In the genomic region with DNA sequence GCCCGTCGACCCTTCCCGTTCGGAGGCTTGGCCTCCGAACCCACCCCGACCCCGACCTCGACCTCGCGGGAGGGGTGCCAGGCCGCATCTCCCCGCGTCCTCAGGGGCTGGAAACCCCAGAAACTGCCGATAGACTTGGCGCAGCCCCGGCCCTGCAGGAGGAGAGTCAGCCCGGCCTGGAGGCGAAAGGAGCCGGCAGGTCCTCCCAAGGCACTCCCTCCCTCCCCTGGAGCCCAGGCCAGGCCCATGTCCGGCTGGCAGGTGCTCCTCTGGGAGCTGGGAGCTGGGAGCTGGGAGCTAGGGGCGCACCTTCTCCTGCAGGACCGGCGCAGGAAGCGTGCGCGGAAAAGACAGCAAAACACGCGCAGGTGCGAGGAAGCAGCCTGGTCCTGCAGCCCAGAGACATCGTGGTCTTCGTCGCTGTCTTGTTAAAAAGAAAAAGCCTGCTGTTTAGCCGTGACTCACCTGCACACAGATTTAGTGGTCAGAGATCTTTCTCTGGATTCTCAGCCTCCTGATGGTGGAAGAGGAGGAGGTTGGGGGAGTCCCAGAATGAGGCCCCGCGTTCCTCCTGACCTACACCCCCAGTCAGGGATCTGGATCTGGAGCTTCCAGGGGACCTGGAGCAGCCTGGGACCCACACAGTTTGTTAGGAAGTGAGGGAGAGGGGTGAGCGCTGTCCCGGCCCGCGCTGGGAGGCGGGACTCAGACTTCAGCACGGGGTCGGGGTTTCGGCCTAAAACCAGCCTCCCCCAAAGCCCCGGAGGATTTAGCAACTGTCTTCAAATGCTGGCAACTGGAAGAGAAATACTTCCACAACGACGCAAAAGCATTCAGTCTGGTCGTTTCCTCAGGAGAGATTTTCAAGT, we compare ENCODE assay signal across 8 cellular contexts.
DNase-seq lines count a peak whose midpoint lies in the region; ATAC-seq, FAIRE-seq and TF ChIP-seq lines count a peak whose summit lies in the region.

No MANE protein-coding gene starts in this region.

- H3K4me1 ChIP-seq in mucosa of rectum (ENCODE audit: control insufficient read depth in 2 of 2, insufficient read depth in 2 of 2, low read length in 2 of 2) = peaks cover 18 to 32% of the 10 kb centered on the region in 2 donors

- FAIRE-seq in HTR-8/SVneo (lab: Jason Lieb, UNC) = no peak

- no peaks in the 10 kb centered on the region for H3K27me3 ChIP-seq in mucosa of rectum (ENCODE audit: control insufficient read depth in 2 of 2, insufficient read depth in 2 of 2, low read length in 2 of 2)

- peak overlapping the region; percentile 92 to 95 for H3K27ac ChIP-seq in mucosa of rectum (ENCODE audit: low read depth in 2 of 2, low read length in 2 of 2)

- no peaks in the 10 kb centered on the region for H3K36me3 ChIP-seq in mucosa of rectum (ENCODE audit: control insufficient read depth in 2 of 2, insufficient read depth in 2 of 2, low read length in 2 of 2)

- DNase-seq in GM12864 (ENCODE audit: low read depth) (no peak), NCI-H2196 (lab: John Stamatoyannopoulos, UW; ENCODE audit: unreplicated experiment) (peak; percentile 55), ecto neural progenitor cell (ENCODE audit: low spot score) (peak; percentile 60), NCI-H2029 (lab: John Stamatoyannopoulos, UW) (no peak), HTR-8/SVneo (ENCODE audit: insufficient read length, low spot score) (no peak)
- no peak for DNase-seq in stimulated activated CD4-positive, alpha-beta T cell treated with anti-CD3 and anti-CD28 coated beads, Interleukin-12 subunit alpha, Interleukin-12 subunit beta, amount 100 ng/mL, for 4 hours

- no peak for ATAC-seq in GM18867 (IDR thresholded peaks at IDR 0.05; ENCODE audit: unreplicated experiment)

- peak overlapping the region; percentile 68 to 98 for H3K9ac ChIP-seq in mucosa of rectum (ENCODE audit: low read depth in 1 of 2, low read length in 2 of 2)

- no peak for TF ChIP-seq CTCF in GM12864 (IDR thresholded peaks at IDR 0.05; ENCODE audit: low read depth, low read length, missing control alignments)

- H3K4me3 ChIP-seq in GM12864 (ENCODE audit: low read depth, low read length) (peak overlapping the region; percentile 96), mucosa of rectum (ENCODE audit: low read length in 2 of 2) (peak overlapping the region; percentile 68 to 84)

- no peaks in the 10 kb centered on the region for H3K9me3 ChIP-seq in mucosa of rectum (ENCODE audit: control insufficient read depth in 2 of 2, low read length in 2 of 2)

Comparison
In these comparisons a context has a peak if more than half of its experiments do, and no peak if none do; other contexts are left out.
1. DNase-seq: peak in NCI-H2196 (single experiment) and ecto neural progenitor cell (single experiment); none in GM12864 (single experiment), NCI-H2029 (single experiment), stimulated activated CD4-positive, alpha-beta T cell treated with anti-CD3 and anti-CD28 coated beads, Interleukin-12 subunit alpha, Interleukin-12 subunit beta, amount 100 ng/mL, for 4 hours (single experiment) and HTR-8/SVneo (single experiment).